ENCODE assay signal across 22 cellular contexts in genomic region chr20:4511776-4512175, GRCh38.
DNase-seq lines count a peak whose midpoint lies in the region; ATAC-seq, FAIRE-seq and TF ChIP-seq lines count a peak whose summit lies in the region.
"Had no signal": no experiment of that assay in that cellular context is flagged by ENCODE, and none has a peak within 500 bp of the region (broad histone marks: within the 10 kb centered on the region; RNA-seq: fewer than 3 reads in every experiment).

No MANE protein-coding gene starts in this region.

- H3K9ac ChIP-seq in HCT116 (ENCODE audit: low read length) (no peak overlapping the region), PC-3 (ENCODE audit: low read length) (no peak overlapping the region)

- H3K4me1 ChIP-seq in HCT116 (ENCODE audit: control insufficient read depth in 1 of 2, insufficient read depth in 2 of 2, low read length in 2 of 2) = peaks cover 30 to 60% of the 10 kb centered on the region in 2 experiments
- peaks cover 54% of the 10 kb centered on the region for H3K4me1 ChIP-seq in PC-3 (ENCODE audit: insufficient read depth, low read length)

- H3K9me2 ChIP-seq in HCT116 (ENCODE audit: insufficient read depth) = no peaks in the 10 kb centered on the region
- no peaks in the 10 kb centered on the region for H3K9me2 ChIP-seq in PC-3 (replicated peaks; ENCODE audit: low read length)

- TF ChIP-seq CTCF in HCT116 (IDR thresholded peaks at IDR 0.05 in 2 of 3, conservative IDR thresholded peaks at IDR 0.05 in 1 of 3; ENCODE audit: borderline replicate concordance in 1 of 3, insufficient read depth in 1 of 3, low read depth in 2 of 3, low read length in 2 of 3) = no peak
- no peak for TF ChIP-seq CTCF in PC-3 (conservative IDR thresholded peaks at IDR 0.05; ENCODE audit: low read depth, low read length)
- no peak for TF ChIP-seq CTCF in bronchial epithelial cell (IDR thresholded peaks at IDR 0.05; ENCODE audit: insufficient read depth, low read length, severe bottlenecking)

- POLR2A ChIA-PET in HCT116 (lab: Charles Lee) (no interaction called here), PC-3 (lab: Charles Lee; ENCODE audit: unreplicated experiment) (no interaction called here)

- H3K27me3 ChIP-seq in HCT116 (ENCODE audit: insufficient read depth, low read length) (peaks cover 11% of the 10 kb centered on the region; the same call in 1 of the 2 replicates), PC-3 (ENCODE audit: low read length) (no peaks in the 10 kb centered on the region), bronchial epithelial cell (ENCODE audit: control insufficient read depth, insufficient read depth, low read length) (no peaks in the 10 kb centered on the region)

- no peak for TF ChIP-seq POLR2A in HCT116 (IDR thresholded peaks at IDR 0.05; ENCODE audit: borderline replicate concordance, extremely low read depth, insufficient read depth, insufficient read length)

- peaks cover 13% of the 10 kb centered on the region for H3F3A ChIP-seq in PC-3 (ENCODE audit: low read length, unreplicated experiment)

- TF ChIP-seq RAD21 in HCT116 (IDR thresholded peaks at IDR 0.05; ENCODE audit: low read depth) = no peak

- no peak for ATAC-seq in HCT116
- ATAC-seq in PC-3 = no peak
- ATAC-seq in GM19328 (IDR thresholded peaks at IDR 0.05; ENCODE audit: unreplicated experiment) = no peak
- ATAC-seq: T-cell had no signal

- H3K9me3 ChIP-seq in HCT116 (ENCODE audit: control insufficient read depth in 1 of 2, insufficient read depth in 1 of 2, low read depth in 1 of 2, low read length in 2 of 2) = peaks cover 0 to 6% of the 10 kb centered on the region in 2 experiments; a peak in 1 of 4 replicates
- peaks cover 6% of the 10 kb centered on the region; the same call in 1 of the 2 replicates for H3K9me3 ChIP-seq in PC-3 (ENCODE audit: low read length)

- FAIRE-seq in bronchial epithelial cell (lab: Jason Lieb, UNC) = no peak
- FAIRE-seq: GM19239, H54, HTR-8/SVneo had no signal

- intact Hi-C loops in HCT116 (cut with micrococcal nuclease) (no loop called here), PC-3 (cut with micrococcal nuclease) (loop anchor here (5.0 kb wide), 1 partner anchor 54 kb away; no protein-coding TSS in a partner anchor)

- H3K79me2 ChIP-seq in HCT116 (ENCODE audit: insufficient read depth, low read length) (no peaks in the 10 kb centered on the region), PC-3 (ENCODE audit: low read length) (no peaks in the 10 kb centered on the region)

- BruUV-seq in HCT116 (replicated peaks; lab: Mats Ljungman, UMichigan) (no TSS peak), PC-3 (replicated peaks; lab: Mats Ljungman, UMichigan) (no TSS peak)

- DNase-seq in A172 (ENCODE audit: low spot score) (peak; percentile 22), HCT116 (ENCODE audit: low read depth, low spot score) (no peak), PC-3 (no peak), bronchial epithelial cell (ENCODE audit: low read depth) (peak; percentile 40), DMS79 treated with DMSO at 0.1 percent for 48 hours (lab: John Stamatoyannopoulos, UW) (no peak), NCI-H748 treated with DMSO at 0.1 percent for 48 hours (lab: John Stamatoyannopoulos, UW) (no peak), caudate nucleus (lab: John Stamatoyannopoulos, UW) (no peak)
- DNase-seq: 8988T; CD4-positive, CD25-positive, alpha-beta regulatory T cell; COR-L47; GF-D8; NCI-H1694; NCI-H2081; NCI-H2171; NCI-H524 treated with DMSO at 0.1 percent for 48 hours; SIG-M5; T-cell had no signal

- H2AFZ ChIP-seq in HCT116 (ENCODE audit: low read depth, low read length, poor library complexity, severe bottlenecking) (peak overlapping the region; percentile 94), PC-3 (ENCODE audit: low read length) (no peak overlapping the region)

- 0 out of 2 replicates have a peak overlapping the region, but pooled peaks have one; percentile 80 for H3K4me2 ChIP-seq in HCT116 (ENCODE audit: low read length)
- H3K4me2 ChIP-seq in PC-3 (ENCODE audit: low read length) = no peak overlapping the region

- no peaks in the 10 kb centered on the region for H3K36me3 ChIP-seq in HCT116 (ENCODE audit: control insufficient read depth in 1 of 2, insufficient read depth in 2 of 2, low read length in 2 of 2)
- H3K36me3 ChIP-seq in PC-3 (ENCODE audit: low read depth, low read length) = peaks cover 5% of the 10 kb centered on the region; the same call in 1 of the 2 replicates
- H3K36me3 ChIP-seq in bronchial epithelial cell (ENCODE audit: control insufficient read depth, insufficient read depth, low read length) = no peaks in the 10 kb centered on the region

- no peak overlapping the region for H3K4me3 ChIP-seq in HCT116 (replicated peaks in 1 of 2; ENCODE audit: low read depth in 1 of 2, low read length in 2 of 2)
- H3K4me3 ChIP-seq in PC-3 (ENCODE audit: low read length) = no peak overlapping the region
- no peak overlapping the region for H3K4me3 ChIP-seq in bronchial epithelial cell (ENCODE audit: low read depth, low read length)

- RAD21 ChIA-PET in HCT116 (lab: Charles Lee; ENCODE audit: low non-redundant PET in 1 of 2, low total read pairs in 2 of 2, uncharacterized antibody in 2 of 2, unreplicated experiment in 2 of 2) = no interaction called here

- CTCF ChIA-PET in HCT116 (lab: Charles Lee) = no interaction called here
- CTCF ChIA-PET in PC-3 (lab: Charles Lee) = no interaction called here

- H4K20me1 ChIP-seq in HCT116 (ENCODE audit: insufficient read depth) = no peaks in the 10 kb centered on the region
- no peaks in the 10 kb centered on the region for H4K20me1 ChIP-seq in PC-3 (ENCODE audit: low read length)

- H3K27ac ChIP-seq in HCT116 (ENCODE audit: low read depth, low read length) (no peak overlapping the region), PC-3 (ENCODE audit: low read length) (peak overlapping the region; percentile 94), caudate nucleus (ENCODE audit: low read depth, low read length) (no peak overlapping the region)
- H3K27ac ChIP-seq: RWPE1 had no signal

TF ChIP-seq in HCT116, 20 proteins besides CTCF, POLR2A, EP300 and RAD21:
- no peak for TF ChIP-seq CBX3 (IDR thresholded peaks at IDR 0.05; ENCODE audit: low read depth)
- no peak for TF ChIP-seq ZFX (IDR thresholded peaks at IDR 0.05)
- no peak for TF ChIP-seq YY1 (IDR thresholded peaks at IDR 0.05; ENCODE audit: extremely low read depth, insufficient replicate concordance, low read depth, low read length)
- no peak for TF ChIP-seq POLR2AphosphoS5 (IDR thresholded peaks at IDR 0.05; ENCODE audit: low read depth, low read length)
- TF ChIP-seq ZNF274 (IDR thresholded peaks at IDR 0.05; ENCODE audit: low read depth, low read length) = no peak
- no peak for TF ChIP-seq EZH2phosphoT487 (IDR thresholded peaks at IDR 0.05; ENCODE audit: borderline replicate concordance)
- no peak for TF ChIP-seq MAX (IDR thresholded peaks at IDR 0.05)

Comparison
In these comparisons a context has a peak if more than half of its experiments do, and no peak if none do; other contexts are left out.
1. DNase-seq: peak in A172 (single experiment) and bronchial epithelial cell (single experiment); none in HCT116 (single experiment), PC-3 (single experiment), DMS79 treated with DMSO at 0.1 percent for 48 hours (single experiment), NCI-H748 treated with DMSO at 0.1 percent for 48 hours (single experiment) and caudate nucleus (0 of 61).